Comparison of ENCODE assay signal across 23 cellular contexts in genomic region chr3:134877788-134878187, GRCh38.
"Had no signal": no experiment of that assay in that cellular context is flagged by ENCODE, and none has a peak within 500 bp of the region (broad histone marks: within the 10 kb centered on the region; RNA-seq: fewer than 3 reads in every experiment).

No MANE protein-coding gene starts in this region.

- H3K9me3 ChIP-seq: heart left ventricle, pancreas, psoas muscle, right atrium auricular region, transverse colon had no signal

- H3K4me3 ChIP-seq: heart left ventricle, pancreas, psoas muscle, right atrium auricular region, transverse colon had no signal

- DNase-seq: activated B cell treated with CpG ODN at 0.5 μM for 24 hours; activated CD4-positive, alpha-beta T cell treated with anti-CD3 and anti-CD28 coated beads, Interleukin-2, amount 50 U/mL, for 1 hour; activated CD8-positive, alpha-beta T cell treated with anti-CD3 and anti-CD28 coated beads for 36 hours; activated naive CD8-positive, alpha-beta T cell treated with anti-CD3 and anti-CD28 coated beads, Interleukin-2, amount 50 U/mL, for 24 hours; activated T-cell treated with anti-CD3 and anti-CD28 coated beads, Interleukin-2, amount 50 U/mL, for 4 hours; amygdala; central memory CD4-positive, alpha-beta T cell; endodermal cell; foreskin fibroblast; hypothalamus; immature natural killer cell; kidney; midbrain; naive thymus-derived CD4-positive, alpha-beta T cell; nucleus accumbens; pancreas; psoas muscle; stimulated activated naive CD4-positive, alpha-beta T cell treated with Interleukin-2 at 50 U/mL for 16 hours; transverse colon had no signal

- H3K4me1 ChIP-seq: pancreas, psoas muscle, right atrium auricular region, transverse colon had no signal

- FAIRE-seq: kidney, pancreas had no signal

- H3K27ac ChIP-seq: heart left ventricle, pancreas, psoas muscle, right atrium auricular region, transverse colon had no signal

- H3K27me3 ChIP-seq: heart left ventricle, pancreas, right atrium auricular region, transverse colon had no signal

- ATAC-seq: activated CD8-positive, alpha-beta T cell treated with anti-CD3 and anti-CD28 coated beads for 36 hours; activated naive CD8-positive, alpha-beta T cell treated with anti-CD3 and anti-CD28 coated beads, Interleukin-2, amount 50 U/mL, for 24 hours; activated T-cell treated with anti-CD3 and anti-CD28 coated beads, Interleukin-2, amount 50 U/mL, for 4 hours; activated T-helper 17 cell treated with anti-CD3 and anti-CD28 coated beads, Interleukin-2, amount 50 U/mL, for 72 hours; esophagus mucosa; naive thymus-derived CD4-positive, alpha-beta T cell; pancreas; psoas muscle had no signal

- H3K36me3 ChIP-seq: heart left ventricle, pancreas, right atrium auricular region, transverse colon had no signal
